2 cellular contexts compared by ENCODE assay signal in the genomic region with DNA sequence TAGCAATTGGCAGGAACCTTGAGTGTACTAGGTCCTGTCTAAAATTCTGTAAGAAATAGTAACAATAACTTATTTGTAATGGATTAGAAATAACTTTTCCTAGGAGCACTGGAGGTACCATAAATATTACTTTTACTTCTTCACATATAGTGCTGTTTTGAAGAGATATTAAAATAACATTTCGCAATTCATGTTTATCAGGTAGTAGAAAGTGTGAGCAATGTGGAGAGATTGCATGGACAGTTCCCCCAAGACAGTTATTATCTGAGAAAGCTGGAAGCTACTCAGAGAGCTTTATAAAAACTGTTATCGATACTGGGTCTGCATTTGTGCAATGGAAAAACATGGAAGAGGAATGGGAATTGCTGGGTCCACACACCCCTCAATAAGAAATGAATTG.
TF ChIP-seq lines count a peak whose summit lies in the region.

No MANE protein-coding gene starts in this region.

TF ChIP-seq in HepG2, 621 proteins besides CTCF, POLR2A, EP300 and RAD21:
- TF ChIP-seq CEBPB (IDR thresholded peaks at IDR 0.05; ENCODE audit: borderline replicate concordance, low read depth, low read length), result peak; percentile 60; the same call in 1 of the 2 replicates
- no peak for TF ChIP-seq STAT5B (CRISPR knock-in tag; IDR thresholded peaks at IDR 0.05)

TF ChIP-seq in K562, 482 proteins besides CTCF, POLR2A, EP300 and RAD21:
- no peak for TF ChIP-seq CEBPG (CRISPR knock-in tag; IDR thresholded peaks at IDR 0.05)
- TF ChIP-seq CEBPG (tag; conservative IDR thresholded peaks at IDR 0.05 in 1 of 2, IDR thresholded peaks at IDR 0.05 in 1 of 2), result peak; percentile 65; a peak in 3 of 4 replicates
- TF ChIP-seq CEBPB (tag; IDR thresholded peaks at IDR 0.05), result peak; percentile 94
- 0 out of 2 replicates have a peak, but pooled peaks have one; percentile 18 for TF ChIP-seq CBFA2T3 (IDR thresholded peaks at IDR 0.05)
- TF ChIP-seq HIVEP1 (CRISPR knock-in tag; IDR thresholded peaks at IDR 0.05), result no peak
